Comparison of ENCODE assay signal across 24 cellular contexts in genomic region chr19:7933828-7934725, GRCh38. TPM values are rescaled to one million over a fixed set of nuclear protein-coding genes. Genes with fewer than 3 reads are reported as not detected.
DNase-seq lines count a peak whose midpoint lies in the region; ATAC-seq, FAIRE-seq and TF ChIP-seq lines count a peak whose summit lies in the region.
"Had no signal": no experiment of that assay in that cellular context is flagged by ENCODE, and none has a peak within 500 bp of the region (broad histone marks: within the 10 kb centered on the region; RNA-seq: fewer than 3 reads in every experiment).

No MANE protein-coding gene starts in this region.

- no peak overlapping the region for H3K4me3 Mint-ChIP-seq in type B pancreatic cell
- H3K4me3 Mint-ChIP-seq in stimulated activated naive CD8-positive, alpha-beta T cell treated with anti-CD3 and anti-CD28 coated beads, Interleukin-15, amount 100 ng/mL, for 72 hours = no peak overlapping the region

- peaks cover 2% of the 10 kb centered on the region for H3K4me1 Mint-ChIP-seq in type B pancreatic cell (ENCODE audit: unreplicated experiment)
- peaks cover 23% of the 10 kb centered on the region for H3K4me1 Mint-ChIP-seq in stimulated activated naive CD8-positive, alpha-beta T cell treated with anti-CD3 and anti-CD28 coated beads, Interleukin-15, amount 100 ng/mL, for 72 hours

- CTCF ChIA-PET in HepG2 (lab: Yijun Ruan, JAX; ENCODE audit: low intra/inter-chr PET ratio, low total read pairs) = no interaction called here

- H2AFZ ChIP-seq in HepG2 (ENCODE audit: low read length) = no peak overlapping the region

- TF ChIP-seq RAD21 in HepG2 (CRISPR knock-in tag; IDR thresholded peaks at IDR 0.05) = no peak

- H3K9me3 Mint-ChIP-seq in type B pancreatic cell = no peaks in the 10 kb centered on the region
- H3K9me3 Mint-ChIP-seq in stimulated activated naive CD8-positive, alpha-beta T cell treated with anti-CD3 and anti-CD28 coated beads, Interleukin-15, amount 100 ng/mL, for 72 hours = no peaks in the 10 kb centered on the region
- H3K9me3 Mint-ChIP-seq: CD8-positive, alpha-beta memory T cell had no signal

- H4K20me1 ChIP-seq in HepG2 (ENCODE audit: insufficient read depth, low read length) = 0 out of 2 replicates have a peak, but pooled peaks cover 1% of the 10 kb centered on the region

- 96% methylated on average over 39 of the region's 55 CpGs for WGBS in HepG2 (ENCODE audit: low lambda C conversion rate)

- no peak overlapping the region for H3K27ac Mint-ChIP-seq in type B pancreatic cell
- peak overlapping the region in 1 of 2 donors; percentile 83 for H3K27ac Mint-ChIP-seq in stimulated activated naive CD8-positive, alpha-beta T cell treated with anti-CD3 and anti-CD28 coated beads, Interleukin-15, amount 100 ng/mL, for 72 hours

- H3K4me3 ChIP-seq in coronary artery (no peak overlapping the region), HepG2 (replicated peaks in 1 of 3; ENCODE audit: insufficient read depth in 1 of 3, low read depth in 2 of 3, low read length in 3 of 3) (no peak overlapping the region)
- H3K4me3 ChIP-seq: Peyer's patch had no signal

- POLR2A ChIA-PET in HepG2 (lab: Yijun Ruan, JAX) = interaction anchor here (1.8 kb wide), 1 partner anchor 10 kb away, joined by 12 read pairs; the partner anchor contains the start of gene TIMM44

- no peaks in the 10 kb centered on the region for H3K79me2 ChIP-seq in HepG2 (ENCODE audit: insufficient read depth, low read length)

- TF ChIP-seq CTCF in coronary artery (IDR thresholded peaks at IDR 0.05) (no peak), HepG2 (CRISPR knock-in tag; IDR thresholded peaks at IDR 0.05) (no peak), type B pancreatic cell (conservative IDR thresholded peaks at IDR 0.05) (peak; percentile 7)

- FAIRE-seq in HepG2 (lab: Jason Lieb, UNC) = no peak
- FAIRE-seq: GM19239 had no signal

- BruUV-seq in HepG2 (replicated peaks; lab: Mats Ljungman, UMichigan) = no TSS peak

- no peak for TF ChIP-seq POLR2A in HepG2 (IDR thresholded peaks at IDR 0.05; ENCODE audit: insufficient read depth in 1 of 2, low read depth in 2 of 2, low read length in 2 of 2)

- peaks cover 38 to 77% of the 10 kb centered on the region in 2 experiments; a peak in 4 of 5 replicates for H3K36me3 ChIP-seq in HepG2 (replicated peaks in 1 of 2; ENCODE audit: control insufficient read depth in 1 of 2, insufficient read depth in 2 of 2, low read length in 2 of 2)

- H3K9ac ChIP-seq in HepG2 (ENCODE audit: insufficient read depth, low read depth, low read length) = no peak overlapping the region

- intact Hi-C loops in left cardiac atrium (cut with DNase I) = no loop called here
- intact Hi-C loops in cardiac septum (cut with DNase I) = no loop called here
- intact Hi-C loops in HepG2 (cut with micrococcal nuclease; ENCODE audit: unreplicated experiment) = no loop called here

- no peak overlapping the region for H3K4me2 ChIP-seq in HepG2 (ENCODE audit: low read depth, low read length)

- no peaks in the 10 kb centered on the region for H3K4me1 ChIP-seq in HepG2 (ENCODE audit: insufficient read depth, low read length)
- H3K4me1 ChIP-seq: Peyer's patch had no signal

- in situ Hi-C loops in HepG2 (cut with HindIII; ENCODE audit: extremely low pct_ligation_motif_present, low pct_unique_long_range_greater_than_20kb) = no loop called here

- peak; percentile 33 for DNase-seq in left cardiac atrium
- no peak for DNase-seq in cardiac septum (ENCODE audit: low spot score)
- DNase-seq in coronary artery (ENCODE audit: low spot score) = no peak
- no peak for DNase-seq in HepG2 (ENCODE audit: low spot score)
- no peak for DNase-seq in type B pancreatic cell (ENCODE audit: extremely low spot score, unreplicated experiment)
- no peak for DNase-seq in stimulated activated naive CD8-positive, alpha-beta T cell treated with anti-CD3 and anti-CD28 coated beads, Interleukin-15, amount 100 ng/mL, for 72 hours
- DNase-seq in DMS153 treated with DMSO at 0.1 percent for 48 hours (lab: John Stamatoyannopoulos, UW; ENCODE audit: unreplicated experiment) = no peak
- DNase-seq: Calu3; CD8-positive, alpha-beta memory T cell; DMS153; GDM1; KBM-7; NCI-H1092; NCI-H1436; NCI-H2029; NCI-H345; NCI-H524; NCI-H82; Peyer's patch had no signal

- H3K36me3 Mint-ChIP-seq in type B pancreatic cell = peaks cover 3% of the 10 kb centered on the region

- H3K27me3 ChIP-seq in HepG2 (ENCODE audit: control insufficient read depth in 1 of 2, insufficient read depth in 2 of 2, low read length in 2 of 2) = no peaks in the 10 kb centered on the region
- H3K27me3 ChIP-seq: Peyer's patch had no signal

- no peaks in the 10 kb centered on the region for H3K27me3 Mint-ChIP-seq in type B pancreatic cell
- H3K27me3 Mint-ChIP-seq in stimulated activated naive CD8-positive, alpha-beta T cell treated with anti-CD3 and anti-CD28 coated beads, Interleukin-15, amount 100 ng/mL, for 72 hours = no peaks in the 10 kb centered on the region
- H3K27me3 Mint-ChIP-seq: CD8-positive, alpha-beta memory T cell had no signal

- ATAC-seq in left cardiac atrium (no peak), HepG2 (no peak), GM19324 (IDR thresholded peaks at IDR 0.05; ENCODE audit: low FRiP score, unreplicated experiment) (no peak)
- no peak for ATAC-seq in stimulated activated naive CD8-positive, alpha-beta T cell treated with anti-CD3 and anti-CD28 coated beads, Interleukin-15, amount 100 ng/mL, for 72 hours

- H3K27ac ChIP-seq in coronary artery (peak overlapping the region; percentile 6 to 8), HepG2 (ENCODE audit: extremely low read length, insufficient read depth, low read length) (no peak overlapping the region)
- H3K27ac ChIP-seq: C4-2B, Peyer's patch had no signal

- no peaks in the 10 kb centered on the region for H3K9me3 ChIP-seq in HepG2 (ENCODE audit: low read length)
- H3K9me3 ChIP-seq: Peyer's patch had no signal

- no peak for TF ChIP-seq EP300 in HepG2 (IDR thresholded peaks at IDR 0.05; ENCODE audit: low read depth in 2 of 2, low read length in 2 of 2)
- TF ChIP-seq EP300 in HepG2 (CRISPR knock-in tag; IDR thresholded peaks at IDR 0.05; ENCODE audit: borderline replicate concordance) = no peak

RNA-seq across cellular contexts. Expression of gene CTXN1, which starts 8.1 kb away (rescaled TPM):
- total RNA-seq in left cardiac atrium (under 1 TPM; 0.91 to 0.97 TPM), cardiac septum (0.24 TPM), HepG2 (2016; rRNA removed; fragmentation: Illumina TruSeq; extraction: Trizol) (0.11 and 0.36 TPM in 2 replicates), type B pancreatic cell (ENCODE audit: low replicate concordance) (50.0 and 57.8 TPM in 2 replicates)
- total RNA-seq in HepG2 (2016; cell fraction: cytosol; rRNA removed; fragmentation: Illumina TruSeq; extraction: Trizol; ENCODE audit: low read depth) = 0.35 and 0.71 TPM in 2 replicates
- total RNA-seq in HepG2 (2016; cell fraction: insoluble cytoplasmic fraction; rRNA removed; fragmentation: Illumina TruSeq; extraction: Trizol) = 0.15 and 0.26 TPM in 2 replicates
- total RNA-seq in HepG2 (2016; cell fraction: membrane; rRNA removed; fragmentation: Illumina TruSeq; extraction: Trizol) = 0.71 and 0.83 TPM in 2 replicates
- not detected in 2 replicates for total RNA-seq in HepG2 (2016; cell fraction: nucleus; rRNA removed; fragmentation: Illumina TruSeq; extraction: Trizol)
- 0.12 TPM in 1 of 2 replicates, not detected in the other for polyA plus RNA-seq in HepG2 (2011; rRNA removed)
- 0.09 and 0.27 TPM in 2 replicates for polyA plus RNA-seq in HepG2 (2011; cell fraction: cytosol; rRNA removed)
- polyA plus RNA-seq in HepG2 (2011; cell fraction: nucleus; rRNA removed) = 0.13 and 0.17 TPM in 2 replicates
- not detected in 2 replicates for polyA plus RNA-seq in HepG2 (2012)
- 4.0 and 4.4 TPM in 2 replicates for polyA plus RNA-seq in HepG2 (2016; cell fraction: cytosol; fragmentation: Illumina TruSeq; extraction: Trizol; ENCODE audit: low read depth)
- polyA plus RNA-seq in HepG2 (2016; cell fraction: insoluble cytoplasmic fraction; fragmentation: Illumina TruSeq; extraction: Trizol; ENCODE audit: low read depth) = 1.2 and 1.6 TPM in 2 replicates
- polyA plus RNA-seq in HepG2 (2016; cell fraction: membrane; fragmentation: Illumina TruSeq; extraction: Trizol; ENCODE audit: low read depth) = 3.9 and 4.4 TPM in 2 replicates
- 0.75 and 1.4 TPM in 2 replicates for polyA plus RNA-seq in HepG2 (2016; cell fraction: nucleus; fragmentation: Illumina TruSeq; extraction: Trizol; ENCODE audit: insufficient read depth, low read depth)
- polyA minus RNA-seq in HepG2 (2011; rRNA and poly(A)+ RNA removed; ENCODE audit: low replicate concordance) = 0.12 and 1.4 TPM in 2 replicates
- 0.62 TPM in 1 of 2 replicates, not detected in the other for polyA minus RNA-seq in HepG2 (2011; cell fraction: cytosol; rRNA and poly(A)+ RNA removed)
- 0.39 TPM in 1 of 2 replicates, not detected in the other for polyA minus RNA-seq in HepG2 (2011; cell fraction: nucleus; rRNA and poly(A)+ RNA removed)
- polyA plus RNA-seq: CD8-positive, alpha-beta memory T cell had no signal

RNA-seq across cellular contexts. Expression of gene TIMM44, which starts 9.4 kb away (rescaled TPM):
- total RNA-seq in left cardiac atrium (10 to 100 TPM; 70.6 to 73.8 TPM), cardiac septum (82.6 TPM), HepG2 (2016; rRNA removed; fragmentation: Illumina TruSeq; extraction: Trizol) (71.5 and 72.6 TPM in 2 replicates), type B pancreatic cell (ENCODE audit: low replicate concordance) (73.7 and 80.4 TPM in 2 replicates)
- total RNA-seq in HepG2 (2016; cell fraction: cytosol; rRNA removed; fragmentation: Illumina TruSeq; extraction: Trizol; ENCODE audit: low read depth) = 23.8 and 25.0 TPM in 2 replicates
- total RNA-seq in HepG2 (2016; cell fraction: insoluble cytoplasmic fraction; rRNA removed; fragmentation: Illumina TruSeq; extraction: Trizol) = 59.2 and 70.8 TPM in 2 replicates
- 31.0 and 35.7 TPM in 2 replicates for total RNA-seq in HepG2 (2016; cell fraction: membrane; rRNA removed; fragmentation: Illumina TruSeq; extraction: Trizol)
- 41.7 and 54.7 TPM in 2 replicates for total RNA-seq in HepG2 (2016; cell fraction: nucleus; rRNA removed; fragmentation: Illumina TruSeq; extraction: Trizol)
- polyA plus RNA-seq in HepG2 (2011; rRNA removed) = 42.9 and 49.4 TPM in 2 replicates
- polyA plus RNA-seq in HepG2 (2011; cell fraction: cytosol; rRNA removed) = 40.3 and 70.3 TPM in 2 replicates
- polyA plus RNA-seq in HepG2 (2011; cell fraction: nucleus; rRNA removed) = 178 and 215 TPM in 2 replicates
- polyA plus RNA-seq in HepG2 (2012) = 41.7 and 52.2 TPM in 2 replicates
- 15.4 and 19.2 TPM in 2 replicates for polyA plus RNA-seq in HepG2 (2016; cell fraction: cytosol; fragmentation: Illumina TruSeq; extraction: Trizol; ENCODE audit: low read depth)
- polyA plus RNA-seq in HepG2 (2016; cell fraction: insoluble cytoplasmic fraction; fragmentation: Illumina TruSeq; extraction: Trizol; ENCODE audit: low read depth) = 61.4 and 63.3 TPM in 2 replicates
- 24.0 and 26.3 TPM in 2 replicates for polyA plus RNA-seq in HepG2 (2016; cell fraction: membrane; fragmentation: Illumina TruSeq; extraction: Trizol; ENCODE audit: low read depth)
- 95.7 and 103 TPM in 2 replicates for polyA plus RNA-seq in HepG2 (2016; cell fraction: nucleus; fragmentation: Illumina TruSeq; extraction: Trizol; ENCODE audit: insufficient read depth, low read depth)
- 45.9 and 52.0 TPM in 2 replicates for polyA minus RNA-seq in HepG2 (2011; rRNA and poly(A)+ RNA removed; ENCODE audit: low replicate concordance)
- 25.5 and 34.2 TPM in 2 replicates for polyA minus RNA-seq in HepG2 (2011; cell fraction: cytosol; rRNA and poly(A)+ RNA removed)
- polyA minus RNA-seq in HepG2 (2011; cell fraction: nucleus; rRNA and poly(A)+ RNA removed) = 41.6 and 45.6 TPM in 2 replicates

RNA-seq across cellular contexts. Expression of gene SNAPC2, which starts 13.9 kb away (rescaled TPM):
- total RNA-seq in left cardiac atrium = 10 to 100 TPM in 1 of 2 donors, 1 to 10 TPM in 1; 9.6 to 13.9 TPM
- total RNA-seq in cardiac septum = 12.3 TPM
- total RNA-seq in HepG2 (2016; rRNA removed; fragmentation: Illumina TruSeq; extraction: Trizol) = 9.5 and 10.2 TPM in 2 replicates
- total RNA-seq in HepG2 (2016; cell fraction: cytosol; rRNA removed; fragmentation: Illumina TruSeq; extraction: Trizol; ENCODE audit: low read depth) = 3.3 and 4.0 TPM in 2 replicates
- total RNA-seq in HepG2 (2016; cell fraction: insoluble cytoplasmic fraction; rRNA removed; fragmentation: Illumina TruSeq; extraction: Trizol) = 8.2 and 10.9 TPM in 2 replicates
- 6.9 and 7.4 TPM in 2 replicates for total RNA-seq in HepG2 (2016; cell fraction: membrane; rRNA removed; fragmentation: Illumina TruSeq; extraction: Trizol)
- 3.7 and 5.2 TPM in 2 replicates for total RNA-seq in HepG2 (2016; cell fraction: nucleus; rRNA removed; fragmentation: Illumina TruSeq; extraction: Trizol)
- polyA plus RNA-seq in HepG2 (2011; rRNA removed) = 12.7 and 14.9 TPM in 2 replicates
- 8.4 and 15.7 TPM in 2 replicates for polyA plus RNA-seq in HepG2 (2011; cell fraction: cytosol; rRNA removed)
- 12.8 and 13.8 TPM in 2 replicates for polyA plus RNA-seq in HepG2 (2011; cell fraction: nucleus; rRNA removed)
- polyA plus RNA-seq in HepG2 (2012) = 11.7 and 16.4 TPM in 2 replicates
- polyA plus RNA-seq in HepG2 (2016; cell fraction: cytosol; fragmentation: Illumina TruSeq; extraction: Trizol; ENCODE audit: low read depth) = 3.7 and 4.1 TPM in 2 replicates
- polyA plus RNA-seq in HepG2 (2016; cell fraction: insoluble cytoplasmic fraction; fragmentation: Illumina TruSeq; extraction: Trizol; ENCODE audit: low read depth) = 11.2 and 15.9 TPM in 2 replicates
- polyA plus RNA-seq in HepG2 (2016; cell fraction: membrane; fragmentation: Illumina TruSeq; extraction: Trizol; ENCODE audit: low read depth) = 6.9 and 8.4 TPM in 2 replicates
- polyA plus RNA-seq in HepG2 (2016; cell fraction: nucleus; fragmentation: Illumina TruSeq; extraction: Trizol; ENCODE audit: insufficient read depth, low read depth) = 13.1 and 13.7 TPM in 2 replicates
- 8.5 and 12.6 TPM in 2 replicates for polyA minus RNA-seq in HepG2 (2011; rRNA and poly(A)+ RNA removed; ENCODE audit: low replicate concordance)
- 7.2 and 7.8 TPM in 2 replicates for polyA minus RNA-seq in HepG2 (2011; cell fraction: cytosol; rRNA and poly(A)+ RNA removed)
- 1.7 and 4.4 TPM in 2 replicates for polyA minus RNA-seq in HepG2 (2011; cell fraction: nucleus; rRNA and poly(A)+ RNA removed)
- total RNA-seq in type B pancreatic cell (ENCODE audit: low replicate concordance) = 13.7 and 15.0 TPM in 2 replicates

RNA-seq across cellular contexts. Expression of gene TGFBR3L, which starts 19.4 kb away (rescaled TPM):
- total RNA-seq in left cardiac atrium (10 to 100 TPM in 1 of 2 donors, 1 to 10 TPM in 1; 9.7 to 13.6 TPM), cardiac septum (3.0 TPM), HepG2 (2016; rRNA removed; fragmentation: Illumina TruSeq; extraction: Trizol) (0.83 and 1.0 TPM in 2 replicates), type B pancreatic cell (ENCODE audit: low replicate concordance) (1.1 and 2.4 TPM in 2 replicates)
- 3.2 and 3.7 TPM in 2 replicates for total RNA-seq in HepG2 (2016; cell fraction: cytosol; rRNA removed; fragmentation: Illumina TruSeq; extraction: Trizol; ENCODE audit: low read depth)
- total RNA-seq in HepG2 (2016; cell fraction: insoluble cytoplasmic fraction; rRNA removed; fragmentation: Illumina TruSeq; extraction: Trizol) = 0.56 and 1.1 TPM in 2 replicates
- 1.6 and 2.1 TPM in 2 replicates for total RNA-seq in HepG2 (2016; cell fraction: membrane; rRNA removed; fragmentation: Illumina TruSeq; extraction: Trizol)
- total RNA-seq in HepG2 (2016; cell fraction: nucleus; rRNA removed; fragmentation: Illumina TruSeq; extraction: Trizol) = 0.81 TPM in 1 of 2 replicates, not detected in the other
- polyA plus RNA-seq in HepG2 (2011; rRNA removed) = 0.14 and 0.20 TPM in 2 replicates
- 0.25 and 0.55 TPM in 2 replicates for polyA plus RNA-seq in HepG2 (2011; cell fraction: cytosol; rRNA removed)
- polyA plus RNA-seq in HepG2 (2011; cell fraction: nucleus; rRNA removed) = 1.0 and 1.6 TPM in 2 replicates
- polyA plus RNA-seq in HepG2 (2012) = 0.25 and 0.69 TPM in 2 replicates
- polyA plus RNA-seq in HepG2 (2016; cell fraction: cytosol; fragmentation: Illumina TruSeq; extraction: Trizol; ENCODE audit: low read depth) = 7.2 and 8.1 TPM in 2 replicates
- polyA plus RNA-seq in HepG2 (2016; cell fraction: insoluble cytoplasmic fraction; fragmentation: Illumina TruSeq; extraction: Trizol; ENCODE audit: low read depth) = 0.49 and 1.4 TPM in 2 replicates
- polyA plus RNA-seq in HepG2 (2016; cell fraction: membrane; fragmentation: Illumina TruSeq; extraction: Trizol; ENCODE audit: low read depth) = 4.1 and 4.2 TPM in 2 replicates
- 0.90 and 1.3 TPM in 2 replicates for polyA plus RNA-seq in HepG2 (2016; cell fraction: nucleus; fragmentation: Illumina TruSeq; extraction: Trizol; ENCODE audit: insufficient read depth, low read depth)
- 0.30 and 1.5 TPM in 2 replicates for polyA minus RNA-seq in HepG2 (2011; rRNA and poly(A)+ RNA removed; ENCODE audit: low replicate concordance)
- not detected in 2 replicates for polyA minus RNA-seq in HepG2 (2011; cell fraction: cytosol; rRNA and poly(A)+ RNA removed)
- polyA minus RNA-seq in HepG2 (2011; cell fraction: nucleus; rRNA and poly(A)+ RNA removed) = not detected in 2 replicates
- total RNA-seq: A172, H4, Peyer's patch had no signal

RNA-seq across cellular contexts. Expression of gene MAP2K7, which starts 30.4 kb away (rescaled TPM):
- total RNA-seq in left cardiac atrium = 10 to 100 TPM; 24.3 to 25.8 TPM
- 28.6 TPM for total RNA-seq in cardiac septum
- total RNA-seq in HepG2 (2016; rRNA removed; fragmentation: Illumina TruSeq; extraction: Trizol) = 8.7 and 10.8 TPM in 2 replicates
- total RNA-seq in HepG2 (2016; cell fraction: cytosol; rRNA removed; fragmentation: Illumina TruSeq; extraction: Trizol; ENCODE audit: low read depth) = 3.9 and 4.1 TPM in 2 replicates
- 7.6 and 11.7 TPM in 2 replicates for total RNA-seq in HepG2 (2016; cell fraction: insoluble cytoplasmic fraction; rRNA removed; fragmentation: Illumina TruSeq; extraction: Trizol)
- 11.5 and 13.1 TPM in 2 replicates for total RNA-seq in HepG2 (2016; cell fraction: membrane; rRNA removed; fragmentation: Illumina TruSeq; extraction: Trizol)
- total RNA-seq in HepG2 (2016; cell fraction: nucleus; rRNA removed; fragmentation: Illumina TruSeq; extraction: Trizol) = 8.3 and 8.5 TPM in 2 replicates
- polyA plus RNA-seq in HepG2 (2011; rRNA removed) = 9.0 and 14.8 TPM in 2 replicates
- polyA plus RNA-seq in HepG2 (2011; cell fraction: cytosol; rRNA removed) = 8.8 and 11.2 TPM in 2 replicates
- polyA plus RNA-seq in HepG2 (2011; cell fraction: nucleus; rRNA removed) = 42.0 and 50.6 TPM in 2 replicates
- 17.3 and 19.9 TPM in 2 replicates for polyA plus RNA-seq in HepG2 (2012)
- 3.9 and 4.4 TPM in 2 replicates for polyA plus RNA-seq in HepG2 (2016; cell fraction: cytosol; fragmentation: Illumina TruSeq; extraction: Trizol; ENCODE audit: low read depth)
- 10.5 and 15.1 TPM in 2 replicates for polyA plus RNA-seq in HepG2 (2016; cell fraction: insoluble cytoplasmic fraction; fragmentation: Illumina TruSeq; extraction: Trizol; ENCODE audit: low read depth)
- 8.5 and 10.6 TPM in 2 replicates for polyA plus RNA-seq in HepG2 (2016; cell fraction: membrane; fragmentation: Illumina TruSeq; extraction: Trizol; ENCODE audit: low read depth)
- 25.7 and 31.5 TPM in 2 replicates for polyA plus RNA-seq in HepG2 (2016; cell fraction: nucleus; fragmentation: Illumina TruSeq; extraction: Trizol; ENCODE audit: insufficient read depth, low read depth)
- polyA minus RNA-seq in HepG2 (2011; rRNA and poly(A)+ RNA removed; ENCODE audit: low replicate concordance) = 17.6 and 23.5 TPM in 2 replicates
- polyA minus RNA-seq in HepG2 (2011; cell fraction: cytosol; rRNA and poly(A)+ RNA removed) = 10.0 and 13.0 TPM in 2 replicates
- 11.2 and 11.7 TPM in 2 replicates for polyA minus RNA-seq in HepG2 (2011; cell fraction: nucleus; rRNA and poly(A)+ RNA removed)
- total RNA-seq in type B pancreatic cell (ENCODE audit: low replicate concordance) = 38.2 and 42.2 TPM in 2 replicates

Comparison
In these comparisons a context has a peak if more than half of its experiments do, and no peak if none do; other contexts are left out.
1. RNA of gene CTXN1, which starts 8.1 kb away (total RNA-seq): 50.0 to 57.8 TPM in type B pancreatic cell; 0.91 to 0.97 TPM in left cardiac atrium, 0.24 TPM in cardiac septum (single experiment) and 0.11 to 0.83 TPM in HepG2; every median in the first group is over 10 times any median in the second.